18 cellular contexts compared by ENCODE assay signal in the genomic region with DNA sequence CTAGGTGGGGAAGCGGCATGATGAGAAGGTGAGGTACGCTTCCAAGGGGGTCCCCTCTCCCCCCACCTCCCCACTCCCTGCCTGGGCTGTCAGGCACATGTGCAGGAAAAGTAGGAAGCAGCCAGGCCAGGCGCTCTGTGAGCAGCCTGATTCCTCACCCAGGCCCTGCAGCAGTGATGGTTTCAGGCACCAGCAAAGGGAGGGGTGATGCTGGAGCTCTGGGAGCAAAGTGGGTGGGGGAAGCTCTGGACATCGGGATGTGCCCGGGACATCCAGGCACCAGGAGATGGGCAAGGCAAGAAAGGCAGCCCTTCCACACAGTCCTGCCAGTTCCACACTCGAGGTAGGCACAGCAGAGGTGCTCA.
"Had no signal": no experiment of that assay in that cellular context is flagged by ENCODE, and none has a peak within 500 bp of the region (broad histone marks: within the 10 kb centered on the region; RNA-seq: fewer than 3 reads in every experiment).

No MANE protein-coding gene starts in this region.

- H3K36me3 ChIP-seq: cardiac muscle cell, heart left ventricle, spleen had no signal

- H3K9me3 Mint-ChIP-seq: activated CD4-positive, alpha-beta T cell treated with anti-CD3 and anti-CD28 coated beads, Interleukin-2, amount 10 ng/mL, durations not matched to agents 24 days and 14 days; activated CD8-positive, alpha-beta T cell treated with anti-CD3 and anti-CD28 coated beads for 36 hours; activated naive CD4-positive, alpha-beta T cell treated with anti-CD3 and anti-CD28 coated beads, Interleukin-2, amount 10 ng/mL, durations not matched to agents 7 days and 5 days; nephron progenitor cell had no signal

- H3K4me3 Mint-ChIP-seq: activated CD4-positive, alpha-beta T cell treated with anti-CD3 and anti-CD28 coated beads, Interleukin-2, amount 10 ng/mL, durations not matched to agents 24 days and 14 days; activated CD8-positive, alpha-beta memory T cell treated with anti-CD3 and anti-CD28 coated beads, Interleukin-2, amount 10 ng/mL, durations not matched to agents 7 days and 5 days; activated CD8-positive, alpha-beta T cell treated with anti-CD3 and anti-CD28 coated beads for 36 hours; activated naive CD4-positive, alpha-beta T cell treated with anti-CD3 and anti-CD28 coated beads, Interleukin-2, amount 10 ng/mL, durations not matched to agents 7 days and 5 days; nephron progenitor cell had no signal

- H3K4me1 Mint-ChIP-seq: activated naive CD4-positive, alpha-beta T cell treated with anti-CD3 and anti-CD28 coated beads, Interleukin-2, amount 10 ng/mL, durations not matched to agents 7 days and 5 days had no signal

- H3K9me3 ChIP-seq: heart left ventricle, spleen had no signal

- H3K27me3 ChIP-seq: cardiac muscle cell had no signal

- H3K4me3 ChIP-seq: cardiac muscle cell, heart left ventricle, spleen had no signal

- H3K27ac ChIP-seq: cardiac muscle cell, epithelial cell of prostate, heart left ventricle, spleen, VCaP had no signal

- DNase-seq: activated CD4-positive, alpha-beta T cell treated with anti-CD3 and anti-CD28 coated beads, Interleukin-2, amount 10 ng/mL, durations not matched to agents 24 days and 14 days; activated CD8-positive, alpha-beta memory T cell treated with anti-CD3 and anti-CD28 coated beads, Interleukin-2, amount 10 ng/mL, durations not matched to agents 7 days and 5 days; activated effector memory CD4-positive, alpha-beta T cell treated with anti-CD3 and anti-CD28 coated beads, Interleukin-2, amount 50 U/mL, for 16 hours; activated naive CD4-positive, alpha-beta T cell treated with anti-CD3 and anti-CD28 coated beads, Interleukin-2, amount 10 ng/mL, durations not matched to agents 7 days and 5 days; activated T-cell treated with anti-CD3 and anti-CD28 coated beads for 4 hours; amygdala; mammary epithelial cell; nephron progenitor cell; nucleus accumbens; stimulated activated CD4-positive, alpha-beta T cell treated with anti-CD3 and anti-CD28 coated beads, Interleukin-4, amount 100 ng/mL, for 1 hour; stimulated activated naive CD8-positive, alpha-beta T cell treated with anti-CD3 and anti-CD28 coated beads, Interleukin-15, Interleukin-2, amounts not matched to agents 100 U/mL and 50 U/mL, for 24 hours had no signal

- H3K27ac Mint-ChIP-seq: activated CD4-positive, alpha-beta T cell treated with anti-CD3 and anti-CD28 coated beads, Interleukin-2, amount 10 ng/mL, durations not matched to agents 24 days and 14 days; activated CD8-positive, alpha-beta memory T cell treated with anti-CD3 and anti-CD28 coated beads, Interleukin-2, amount 10 ng/mL, durations not matched to agents 7 days and 5 days; activated CD8-positive, alpha-beta T cell treated with anti-CD3 and anti-CD28 coated beads for 36 hours; activated naive CD4-positive, alpha-beta T cell treated with anti-CD3 and anti-CD28 coated beads, Interleukin-2, amount 10 ng/mL, durations not matched to agents 7 days and 5 days had no signal

- FAIRE-seq: keratinocyte had no signal

- H3K36me3 Mint-ChIP-seq: activated CD8-positive, alpha-beta memory T cell treated with anti-CD3 and anti-CD28 coated beads, Interleukin-2, amount 10 ng/mL, durations not matched to agents 7 days and 5 days; activated naive CD4-positive, alpha-beta T cell treated with anti-CD3 and anti-CD28 coated beads, Interleukin-2, amount 10 ng/mL, durations not matched to agents 7 days and 5 days had no signal
